In genomic region chr11:69644962-69645675, GRCh38 we compare ENCODE assay signal across 13 cellular contexts. TPM values are rescaled to one million over a fixed set of nuclear protein-coding genes. Genes with fewer than 3 reads are reported as not detected.
A peak's percentile ranks its signal among the peaks of the same experiment; 100 is the strongest.
DNase-seq lines count a peak whose midpoint lies in the region; ATAC-seq, FAIRE-seq and TF ChIP-seq lines count a peak whose summit lies in the region.
"Had no signal": no experiment of that assay in that cellular context is flagged by ENCODE, and none has a peak within 500 bp of the region (broad histone marks: within the 10 kb centered on the region; RNA-seq: fewer than 3 reads in every experiment).

No MANE protein-coding gene starts in this region.

- WGBS in heart left ventricle, 4 donors, result 65 to 75% (median 70%) methylated on average over 14 to 20 of the region's 20 CpGs

- no peak overlapping the region for H3K9ac ChIP-seq in kidney (ENCODE audit: low read length in 2 of 2)
- H3K9ac ChIP-seq: BLaER1 treated with 17β-estradiol and CSF1 and Interleukin-3, amounts not matched to agents 10 nM and 100 nM had no signal

- peaks cover 0 to 66% (median 37%) of the 10 kb centered on the region in 9 donors for H3K36me3 ChIP-seq in heart left ventricle
- peaks cover 6 to 30% of the 10 kb centered on the region in 2 donors for H3K36me3 ChIP-seq in kidney (ENCODE audit: control insufficient read depth in 1 of 2, insufficient read depth in 2 of 2, low read length in 2 of 2)
- H3K36me3 ChIP-seq in tibial artery, result peaks cover 4 to 49% (median 32%) of the 10 kb centered on the region in 3 donors
- H3K36me3 ChIP-seq: BLaER1 treated with 17β-estradiol and CSF1 and Interleukin-3, amounts not matched to agents 10 nM and 100 nM had no signal

- FAIRE-seq in kidney (lab: Jason Lieb, UNC), result no peak

- TF ChIP-seq POLR2A in heart left ventricle (IDR thresholded peaks at IDR 0.05), result no peak

- H3K27ac ChIP-seq in heart left ventricle (peak overlapping the region in 8 of 12 donors; percentile 48 to 100 (median 80)), kidney (ENCODE audit: low read depth in 2 of 2, low read length in 2 of 2) (no peak overlapping the region), tibial artery (peak overlapping the region; percentile 39 to 96)
- H3K27ac ChIP-seq: BLaER1 treated with 17β-estradiol and CSF1 and Interleukin-3, amounts not matched to agents 10 nM and 100 nM had no signal

- H3K4me1 ChIP-seq in heart left ventricle (peaks cover 6 to 74% (median 52%) of the 10 kb centered on the region in 12 donors), kidney (ENCODE audit: control insufficient read depth in 1 of 2, insufficient read depth in 1 of 2, low read depth in 1 of 2, low read length in 2 of 2) (peaks cover 6 to 15% of the 10 kb centered on the region in 2 donors), tibial artery (peaks cover 4 to 47% (median 27%) of the 10 kb centered on the region in 4 donors)

- no peak for TF ChIP-seq CTCF in heart left ventricle (IDR thresholded peaks at IDR 0.05)
- no peak for TF ChIP-seq CTCF in kidney (IDR thresholded peaks at IDR 0.05; ENCODE audit: borderline replicate concordance, extremely low read depth, insufficient read depth)
- TF ChIP-seq CTCF in tibial artery (IDR thresholded peaks at IDR 0.05), result no peak

- H3K9me3 ChIP-seq in heart left ventricle, result no peaks in the 10 kb centered on the region
- H3K9me3 ChIP-seq in kidney (ENCODE audit: control insufficient read depth in 1 of 2, low read length in 2 of 2), result no peaks in the 10 kb centered on the region
- H3K9me3 ChIP-seq in tibial artery, result no peaks in the 10 kb centered on the region
- H3K9me3 ChIP-seq: BLaER1 treated with 17β-estradiol and CSF1 and Interleukin-3, amounts not matched to agents 10 nM and 100 nM had no signal

- ATAC-seq in heart left ventricle, result no peak
- ATAC-seq in left ventricle myocardium superior, result no peak
- no peak for ATAC-seq in HG03354 (IDR thresholded peaks at IDR 0.05; ENCODE audit: poor library complexity, severe bottlenecking, unreplicated experiment)

- H3K27me3 ChIP-seq in heart left ventricle (peaks cover 0 to 19% (median 0%) of the 10 kb centered on the region in 9 donors), tibial artery (no peaks in the 10 kb centered on the region)

- DNase-seq in heart left ventricle (peak in 1 of 5 donors; percentile 62), left ventricle myocardium superior (no peak), SK-N-DZ (ENCODE audit: low spot score) (peak; percentile 66), kidney (peak; percentile 63), tibial artery (no peak), NCI-H2107 treated with DMSO at 0.1 percent for 48 hours (lab: John Stamatoyannopoulos, UW; ENCODE audit: unreplicated experiment) (no peak), Ammon's horn (ENCODE audit: low spot score) (no peak)
- DNase-seq: activated CD4-positive, CD25-positive, alpha-beta regulatory T cell; activated T-cell treated with anti-CD3 and anti-CD28 coated beads, Interleukin-2, amount 50 U/mL, for 48 hours had no signal

- peak overlapping the region in 4 of 12 donors; percentile 0 to 97 (median 52) for H3K4me3 ChIP-seq in heart left ventricle
- H3K4me3 ChIP-seq in kidney (ENCODE audit: low read length in 2 of 2), result no peak overlapping the region
- H3K4me3 ChIP-seq in tibial artery, result no peak overlapping the region
- H3K4me3 ChIP-seq: BLaER1 treated with 17β-estradiol and CSF1 and Interleukin-3, amounts not matched to agents 10 nM and 100 nM had no signal

- intact Hi-C loops in heart left ventricle (cut with DNase I), result loop anchor here in 9 of 10 donors (2.0 to 10.0 kb wide), 13 partner anchors 26 to 720 kb away; partner anchors contain the start of gene MYEOV (in 3 of the 9)
- intact Hi-C loops in left ventricle myocardium superior (cut with micrococcal nuclease), result loop anchor here (10.0 kb wide), 1 partner anchor 540 kb away; no protein-coding TSS in a partner anchor
- intact Hi-C loops in kidney (cut with DNase I), result loop anchor here (5.0 kb wide), 2 partner anchors 358 to 543 kb away; no protein-coding TSS in a partner anchor
- intact Hi-C loops in tibial artery (cut with DNase I; ENCODE audit: low total_unique reads), result loop anchor here (5.0 to 10.0 kb wide), 3 partner anchors 348 to 840 kb away; partner anchors contain the start of gene CPT1A

RNA-seq across cellular contexts. Expression of gene CCND1, which starts 4.2 kb away (rescaled TPM):
- total RNA-seq in heart left ventricle (100 to 1,000 TPM; 104 to 312 (median 162) TPM), left ventricle myocardium superior (162 TPM), kidney (142 TPM)
- polyA plus RNA-seq in heart left ventricle (10 to 100 TPM; 27.9 to 50.5 TPM), kidney (ENCODE audit: insufficient read depth, low read depth, low replicate concordance) (37.6 TPM)
- polyA plus RNA-seq in SK-N-DZ (2014; cell fraction: cytosol; rRNA removed), result 242 and 248 TPM in 2 replicates
- 196 and 220 TPM in 2 replicates for polyA plus RNA-seq in SK-N-DZ (2014; cell fraction: nucleus; rRNA removed)

RNA-seq across cellular contexts. Expression of gene LTO1, which starts 30.0 kb away (rescaled TPM):
- total RNA-seq in heart left ventricle (10 to 100 TPM in 1 of 9 donors, 1 to 10 TPM in 8; 4.1 to 13.4 (median 8.4) TPM), left ventricle myocardium superior (10.9 TPM), kidney (21.9 TPM)
- polyA plus RNA-seq in heart left ventricle (10 to 100 TPM; 10.9 to 14.4 TPM), kidney (ENCODE audit: insufficient read depth, low read depth, low replicate concordance) (14.6 TPM)
- polyA plus RNA-seq in SK-N-DZ (2014; cell fraction: cytosol; rRNA removed), result 22.1 and 25.3 TPM in 2 replicates
- 38.9 and 46.6 TPM in 2 replicates for polyA plus RNA-seq in SK-N-DZ (2014; cell fraction: nucleus; rRNA removed)

RNA-seq across cellular contexts. Expression of gene FGF19, which starts 58.7 kb away (rescaled TPM):
- total RNA-seq in heart left ventricle (not detected), left ventricle myocardium superior (not detected), kidney (not detected)
- polyA plus RNA-seq in heart left ventricle (not detected), kidney (ENCODE audit: insufficient read depth, low read depth, low replicate concordance) (not detected)
- polyA plus RNA-seq in SK-N-DZ (2014; cell fraction: cytosol; rRNA removed), result not detected in 2 replicates
- not detected in 2 replicates for polyA plus RNA-seq in SK-N-DZ (2014; cell fraction: nucleus; rRNA removed)
- total RNA-seq: fibroblast of villous mesenchyme, osteocyte had no signal

Comparison
In these comparisons a context has a peak if more than half of its experiments do, and no peak if none do; other contexts are left out.
1. DNase-seq: peak in SK-N-DZ (single experiment) and kidney (single experiment); none in left ventricle myocardium superior (single experiment), tibial artery (0 of 2), NCI-H2107 treated with DMSO at 0.1 percent for 48 hours (single experiment) and Ammon's horn (single experiment).
2. H3K27ac ChIP-seq: peak in heart left ventricle (8 of 12) and tibial artery (2 of 2); none in kidney (0 of 2).